ENCODE assay signal across 1 cellular context in the genomic region with DNA sequence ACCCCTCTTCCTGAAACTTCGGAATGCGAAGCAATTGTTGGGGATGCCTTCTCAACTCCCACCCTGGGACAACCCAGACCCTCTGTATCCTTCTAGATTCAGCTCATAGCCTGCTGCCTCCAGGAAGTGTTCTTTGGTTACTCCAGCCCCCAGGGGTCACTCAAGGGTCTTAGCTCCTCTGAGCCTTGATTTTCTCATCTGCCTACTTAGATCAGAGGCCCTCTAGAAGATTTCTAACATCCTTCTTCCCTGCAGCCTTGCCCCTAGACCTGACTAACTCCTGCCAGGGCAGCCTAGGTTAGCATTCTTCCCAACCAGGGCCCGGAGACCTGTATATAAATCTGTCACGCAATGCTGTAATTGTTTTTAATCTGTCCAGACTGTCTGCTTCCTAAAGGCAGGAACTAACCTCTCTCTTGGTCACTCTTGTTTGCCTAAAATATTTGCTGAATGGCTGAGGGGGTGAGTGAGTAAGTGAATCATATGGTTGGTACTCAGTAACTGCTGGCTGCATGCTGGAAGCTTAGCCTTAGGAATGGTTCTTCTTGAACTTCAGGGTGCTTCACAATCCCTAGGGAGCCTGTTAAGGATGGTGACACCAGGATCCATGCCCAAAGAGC.
TF ChIP-seq lines count a peak whose summit lies in the region.

No MANE protein-coding gene starts in this region.

TF ChIP-seq in endothelial cell of umbilical vein, 7 proteins besides CTCF, POLR2A, EP300 and RAD21:
- peak; percentile 7 for TF ChIP-seq JUN (IDR thresholded peaks at IDR 0.05; ENCODE audit: borderline replicate concordance, insufficient read depth, insufficient read length, low read depth)
- no peak for TF ChIP-seq EZH2 (IDR thresholded peaks at IDR 0.05; ENCODE audit: borderline replicate concordance, low read depth, low read length, severe bottlenecking)
- TF ChIP-seq GATA2 (IDR thresholded peaks at IDR 0.05; ENCODE audit: insufficient read depth, insufficient read length, low read depth, low read length): peak; percentile 8
- TF ChIP-seq MYC (IDR thresholded peaks at IDR 0.05; ENCODE audit: low read depth, low read length): no peak
- TF ChIP-seq, protein P1, sequence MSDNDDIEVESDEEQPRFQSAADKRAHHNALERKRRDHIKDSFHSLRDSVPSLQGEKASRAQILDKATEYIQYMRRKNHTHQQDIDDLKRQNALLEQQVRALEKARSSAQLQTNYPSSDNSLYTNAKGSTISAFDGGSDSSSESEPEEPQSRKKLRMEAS (IDR thresholded peaks at IDR 0.05; ENCODE audit: insufficient read depth, insufficient read length): no peak
- TF ChIP-seq FOS (IDR thresholded peaks at IDR 0.05; ENCODE audit: borderline replicate concordance, insufficient read depth, low read length): no peak
- peak; percentile 47 for TF ChIP-seq POLR2AphosphoS5 (IDR thresholded peaks at IDR 0.05; ENCODE audit: insufficient read depth, low read depth, low read length)
